In the genomic region with DNA sequence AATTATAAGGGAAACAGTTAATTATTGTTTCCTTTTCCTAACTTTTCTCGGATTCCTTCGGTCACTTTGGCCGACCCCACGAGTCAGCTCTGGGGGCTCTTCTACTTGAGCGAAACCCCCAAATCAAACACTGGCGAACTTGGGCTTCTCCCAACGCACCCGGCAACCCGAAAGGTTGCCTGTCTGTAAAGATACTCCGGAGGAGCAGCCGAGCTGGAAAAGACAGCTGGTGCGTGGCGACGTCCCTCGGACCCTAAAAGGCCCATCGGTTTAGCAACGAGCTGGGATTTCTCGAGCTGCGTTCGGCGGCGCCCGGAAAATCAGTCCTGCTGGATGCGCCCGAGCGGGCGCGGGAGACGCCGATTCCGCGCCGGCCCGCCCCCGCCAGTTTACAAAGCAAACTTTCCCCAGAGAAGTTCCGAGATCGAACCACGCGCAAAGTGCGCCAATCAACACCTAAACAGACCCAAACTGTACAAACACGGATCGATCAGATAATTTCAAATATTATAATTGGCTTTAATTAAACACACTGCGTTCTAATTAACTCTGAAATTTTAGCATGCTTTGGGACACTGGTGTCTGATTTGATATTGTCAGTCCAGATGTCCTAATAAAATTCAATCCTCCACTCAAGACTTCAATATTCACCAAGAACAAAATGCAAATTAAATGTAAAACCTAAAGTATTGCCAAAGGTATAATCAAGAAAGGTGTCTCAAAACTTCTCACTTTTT, we compare ENCODE assay signal across 10 cellular contexts. TPM values are rescaled to one million over a fixed set of nuclear protein-coding genes. Genes with fewer than 3 reads are reported as not detected.
DNase-seq lines count a peak whose midpoint lies in the region; ATAC-seq, FAIRE-seq and TF ChIP-seq lines count a peak whose summit lies in the region.
"Had no signal": no experiment of that assay in that cellular context is flagged by ENCODE, and none has a peak within 500 bp of the region (broad histone marks: within the 10 kb centered on the region; RNA-seq: fewer than 3 reads in every experiment).

No MANE protein-coding gene starts in this region.

- no peak overlapping the region for H3K27ac ChIP-seq in left ventricle myocardium inferior (replicated peaks)
- H3K27ac ChIP-seq: C4-2B had no signal

- H3K36me3 ChIP-seq in left ventricle myocardium inferior = no peaks in the 10 kb centered on the region

- no peak for FAIRE-seq in GM12891 (lab: Jason Lieb, UNC)

- peaks cover 5% of the 10 kb centered on the region for H3K36me3 Mint-ChIP-seq in activated naive CD8-positive, alpha-beta T cell treated with anti-CD3 and anti-CD28 coated beads, Interleukin-2, amount 50 U/mL, for 24 hours (ENCODE audit: low read depth)

- H3K4me3 ChIP-seq in left ventricle myocardium inferior (peak overlapping the region; percentile 69), lower leg skin (ENCODE audit: low read depth, poor library complexity, severe bottlenecking) (peak overlapping the region; percentile 4)

- no peaks in the 10 kb centered on the region for H3K9me3 Mint-ChIP-seq in activated naive CD8-positive, alpha-beta T cell treated with anti-CD3 and anti-CD28 coated beads, Interleukin-2, amount 50 U/mL, for 24 hours

- TF ChIP-seq POLR2A in lower leg skin (IDR thresholded peaks at IDR 0.05) (no peak), GM12891 (IDR thresholded peaks at IDR 0.05; ENCODE audit: low read depth, low read length) (no peak)

- no peak for TF ChIP-seq CTCF in left ventricle myocardium inferior (IDR thresholded peaks at IDR 0.05; ENCODE audit: borderline replicate concordance)
- no peak for TF ChIP-seq CTCF in lower leg skin (IDR thresholded peaks at IDR 0.05)

- WGBS in lower leg skin, 2 donors = 3 to 4% methylated on average over 41 to 43 of the region's 43 CpGs

- DNase-seq in left ventricle myocardium inferior (no peak), Right ventricle myocardium inferior (ENCODE audit: missing footprints) (no peak), lower leg skin (ENCODE audit: low spot score in 2 of 2) (no peak), GM12891 (ENCODE audit: insufficient read length, low spot score) (no peak), NCI-H82 treated with DMSO at 0.1 percent for 48 hours (lab: John Stamatoyannopoulos, UW; ENCODE audit: unreplicated experiment) (no peak), OCI-M2 (lab: John Stamatoyannopoulos, UW; ENCODE audit: unreplicated experiment) (no peak)
- no peak for DNase-seq in activated naive CD8-positive, alpha-beta T cell treated with anti-CD3 and anti-CD28 coated beads, Interleukin-2, amount 50 U/mL, for 24 hours
- DNase-seq in stimulated activated CD4-positive, alpha-beta T cell treated with anti-CD3 and anti-CD28 coated beads, Interleukin-12 subunit alpha, Interleukin-12 subunit beta, amount 100 ng/mL, for 4 hours = no peak
- DNase-seq: NCI-H1048 had no signal

- ATAC-seq in Right ventricle myocardium inferior = no peak
- no peak for ATAC-seq in activated naive CD8-positive, alpha-beta T cell treated with anti-CD3 and anti-CD28 coated beads, Interleukin-2, amount 50 U/mL, for 24 hours

- H3K9me3 ChIP-seq in left ventricle myocardium inferior (replicated peaks) = no peaks in the 10 kb centered on the region

- peaks cover 67% of the 10 kb centered on the region for H3K4me1 ChIP-seq in left ventricle myocardium inferior

- H3K27me3 ChIP-seq in left ventricle myocardium inferior (ENCODE audit: low read depth) = peaks cover 100% of the 10 kb centered on the region

- intact Hi-C loops in left ventricle myocardium inferior (cut with micrococcal nuclease) = loop anchor here (10.0 kb wide), 1 partner anchor 945 kb away; no protein-coding TSS in a partner anchor
- intact Hi-C loops in Right ventricle myocardium inferior (cut with DNase I) = loop anchor here (5.0 to 10.0 kb wide), 4 partner anchors 138 to 1705 kb away; partner anchors contain the start of gene MGMT
- intact Hi-C loops in lower leg skin (cut with DNase I; ENCODE audit: low total_unique reads) = loop anchor here (5.0 to 10.0 kb wide), 2 partner anchors 1335 to 1757 kb away; no protein-coding TSS in a partner anchor

- peaks cover 19% of the 10 kb centered on the region for H3K4me1 Mint-ChIP-seq in activated naive CD8-positive, alpha-beta T cell treated with anti-CD3 and anti-CD28 coated beads, Interleukin-2, amount 50 U/mL, for 24 hours

- H3K27ac Mint-ChIP-seq in activated naive CD8-positive, alpha-beta T cell treated with anti-CD3 and anti-CD28 coated beads, Interleukin-2, amount 50 U/mL, for 24 hours = peak overlapping the region; percentile 71

- peak overlapping the region; percentile 45 for H3K4me3 Mint-ChIP-seq in activated naive CD8-positive, alpha-beta T cell treated with anti-CD3 and anti-CD28 coated beads, Interleukin-2, amount 50 U/mL, for 24 hours

- H3K27me3 Mint-ChIP-seq in activated naive CD8-positive, alpha-beta T cell treated with anti-CD3 and anti-CD28 coated beads, Interleukin-2, amount 50 U/mL, for 24 hours = peaks cover 62% of the 10 kb centered on the region

TF ChIP-seq in GM12891, 5 proteins besides CTCF, POLR2A, EP300 and RAD21:
- TF ChIP-seq POU2F2 (IDR thresholded peaks at IDR 0.05; ENCODE audit: low read depth, low read length) (no peak), TAF1 (IDR thresholded peaks at IDR 0.05; ENCODE audit: low read depth, low read length) (no peak), POLR2AphosphoS5 (IDR thresholded peaks at IDR 0.05; ENCODE audit: low read depth, low read length) (no peak), PAX5 (IDR thresholded peaks at IDR 0.05; ENCODE audit: insufficient read depth, low read length, severe bottlenecking) (no peak), SPI1 (IDR thresholded peaks at IDR 0.05; ENCODE audit: low read depth, low read length) (no peak)
TF ChIP-seq in GM12891: peak in this region for 0.

RNA-seq across cellular contexts. Expression of gene EBF3, which starts 5.6 kb away (rescaled TPM):
- 6.2 TPM for total RNA-seq in left ventricle myocardium inferior
- total RNA-seq in Right ventricle myocardium inferior = 7.9 TPM
- 1 to 10 TPM in 3 of 4 donors, under 1 TPM in 1; 0.80 to 8.5 (median 2.4) TPM for total RNA-seq in lower leg skin
- polyA plus RNA-seq in GM12891 (2012; ENCODE audit: low read depth, missing spikeins) = not detected
